ENCODE assay signal across 7 cellular contexts in the genomic region with DNA sequence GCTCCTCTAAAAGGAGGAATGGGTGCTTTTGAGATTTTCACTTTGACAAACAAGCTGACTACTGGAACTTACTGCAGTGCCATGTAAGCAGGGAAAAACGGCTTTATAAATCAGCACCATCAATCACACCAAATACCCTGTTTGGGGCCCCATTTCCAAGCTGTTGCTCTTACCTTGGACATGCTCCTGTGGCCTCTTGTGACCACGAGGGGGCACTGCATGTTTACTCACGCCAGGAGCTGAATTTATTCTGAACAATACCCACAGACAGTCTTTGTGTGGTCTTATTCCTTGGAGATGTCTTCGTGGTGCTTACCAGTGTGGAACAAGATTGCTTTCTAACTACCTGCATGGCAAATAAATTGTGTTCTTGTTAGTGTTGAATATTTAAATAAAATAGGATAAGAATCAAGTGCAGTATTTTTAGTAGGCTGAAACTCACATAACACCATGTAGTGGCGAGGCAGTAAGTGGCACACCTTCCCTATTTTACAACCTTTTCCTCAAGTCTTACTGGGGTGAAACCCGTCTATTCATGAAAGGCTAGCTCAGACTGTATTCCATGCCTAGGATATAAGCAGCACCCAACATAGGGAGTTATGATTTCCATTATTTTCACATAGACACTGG.
DNase-seq lines count a peak whose midpoint lies in the region; ATAC-seq and TF ChIP-seq lines count a peak whose summit lies in the region.

No MANE protein-coding gene starts in this region.

- H3K4me2 ChIP-seq in KMS-11, result no peak overlapping the region

- ATAC-seq in GM21390 (IDR thresholded peaks at IDR 0.05; ENCODE audit: unreplicated experiment), result peak; percentile 74

- TF ChIP-seq CTCF in KMS-11 (conservative IDR thresholded peaks at IDR 0.05; ENCODE audit: low read depth, low read length) (peak; percentile 71), endodermal cell (conservative IDR thresholded peaks at IDR 0.05) (peak; percentile 94), testis (IDR thresholded peaks at IDR 0.05) (peak; percentile 24 to 72 (median 55))

- H3K4me3 ChIP-seq in KMS-11 (IDR thresholded peaks at IDR 0.05; ENCODE audit: insufficient read depth, low read depth, low read length) (no peak overlapping the region), SJCRH30 (no peak overlapping the region), endodermal cell (ENCODE audit: low read length) (no peak overlapping the region), testis (no peak overlapping the region)

- H3K27ac ChIP-seq in KMS-11, result no peak overlapping the region
- no peak overlapping the region for H3K27ac ChIP-seq in SJCRH30
- no peak overlapping the region for H3K27ac ChIP-seq in endodermal cell (ENCODE audit: low read depth, low read length)
- no peak overlapping the region for H3K27ac ChIP-seq in testis

- H3K27ac Mint-ChIP-seq in endodermal cell, result no peak overlapping the region

- H3K27me3 Mint-ChIP-seq in endodermal cell (ENCODE audit: insufficient read depth), result no peaks in the 10 kb centered on the region

- no peaks in the 10 kb centered on the region for H3K4me1 Mint-ChIP-seq in endodermal cell

- no peaks in the 10 kb centered on the region for H3K36me3 ChIP-seq in KMS-11 (ENCODE audit: insufficient read depth)
- no peaks in the 10 kb centered on the region for H3K36me3 ChIP-seq in SJCRH30
- no peaks in the 10 kb centered on the region for H3K36me3 ChIP-seq in endodermal cell (ENCODE audit: control insufficient read depth, insufficient read depth, low read length)
- H3K36me3 ChIP-seq in testis (ENCODE audit: low read depth, missing control alignments), result no peaks in the 10 kb centered on the region

- H4K20me1 ChIP-seq in KMS-11 (ENCODE audit: insufficient read depth), result no peaks in the 10 kb centered on the region

- no peaks in the 10 kb centered on the region for H3K36me3 Mint-ChIP-seq in endodermal cell (ENCODE audit: low read depth)

- H3K4me1 ChIP-seq in KMS-11 (ENCODE audit: low read depth, poor library complexity, severe bottlenecking) (no peaks in the 10 kb centered on the region), SJCRH30 (no peaks in the 10 kb centered on the region), endodermal cell (ENCODE audit: control insufficient read depth, insufficient read depth, low read length) (no peaks in the 10 kb centered on the region), testis (no peaks in the 10 kb centered on the region)

- H2AFZ ChIP-seq in KMS-11 (ENCODE audit: low read depth), result no peak overlapping the region

- intact Hi-C loops in testis (cut with DNase I; ENCODE audit: low total_unique reads), result no loop called here

- H3K27me3 ChIP-seq in KMS-11 (ENCODE audit: insufficient read depth, low read depth), result no peaks in the 10 kb centered on the region
- no peaks in the 10 kb centered on the region for H3K27me3 ChIP-seq in SJCRH30
- no peaks in the 10 kb centered on the region for H3K27me3 ChIP-seq in endodermal cell (ENCODE audit: control insufficient read depth, insufficient read depth, low read length, poor library complexity, severe bottlenecking)
- no peaks in the 10 kb centered on the region for H3K27me3 ChIP-seq in testis

- no peak overlapping the region for H3K9ac ChIP-seq in KMS-11
- H3K9ac ChIP-seq in endodermal cell (ENCODE audit: extremely low read depth, low read length, poor library complexity, severe bottlenecking), result no peak overlapping the region

- no peaks in the 10 kb centered on the region for H3K9me3 ChIP-seq in SJCRH30 (replicated peaks)
- peaks cover 22% of the 10 kb centered on the region for H3K9me3 ChIP-seq in endodermal cell (ENCODE audit: control insufficient read depth, low read length)
- no peaks in the 10 kb centered on the region for H3K9me3 ChIP-seq in testis

- no peak overlapping the region for H3K4me3 Mint-ChIP-seq in endodermal cell

- DNase-seq in GM03348 (ENCODE audit: low spot score), result peak; percentile 69
- peak; percentile 40 to 66 for DNase-seq in SJCRH30
- DNase-seq in endodermal cell, result peak; percentile 91
- peak; percentile 77 for DNase-seq in medulla oblongata (ENCODE audit: extremely low spot score)
- peak; percentile 84 for DNase-seq in testis

- H3K79me2 ChIP-seq in KMS-11 (ENCODE audit: insufficient read depth, low read depth), result no peaks in the 10 kb centered on the region

- 19 to 50% methylated on average over 4 to 6 of the region's 6 CpGs for WGBS in endodermal cell (ENCODE audit: insufficient coverage in 1 of 2, insufficient read length in 1 of 2), 2 experiments
- WGBS in testis, 2 donors, result 39 to 55% methylated on average over 6 of the region's 6 CpGs

- peaks cover 4% of the 10 kb centered on the region for H3K9me3 Mint-ChIP-seq in endodermal cell

- no peak for TF ChIP-seq POLR2A in testis (IDR thresholded peaks at IDR 0.05)
